In the genomic region with DNA sequence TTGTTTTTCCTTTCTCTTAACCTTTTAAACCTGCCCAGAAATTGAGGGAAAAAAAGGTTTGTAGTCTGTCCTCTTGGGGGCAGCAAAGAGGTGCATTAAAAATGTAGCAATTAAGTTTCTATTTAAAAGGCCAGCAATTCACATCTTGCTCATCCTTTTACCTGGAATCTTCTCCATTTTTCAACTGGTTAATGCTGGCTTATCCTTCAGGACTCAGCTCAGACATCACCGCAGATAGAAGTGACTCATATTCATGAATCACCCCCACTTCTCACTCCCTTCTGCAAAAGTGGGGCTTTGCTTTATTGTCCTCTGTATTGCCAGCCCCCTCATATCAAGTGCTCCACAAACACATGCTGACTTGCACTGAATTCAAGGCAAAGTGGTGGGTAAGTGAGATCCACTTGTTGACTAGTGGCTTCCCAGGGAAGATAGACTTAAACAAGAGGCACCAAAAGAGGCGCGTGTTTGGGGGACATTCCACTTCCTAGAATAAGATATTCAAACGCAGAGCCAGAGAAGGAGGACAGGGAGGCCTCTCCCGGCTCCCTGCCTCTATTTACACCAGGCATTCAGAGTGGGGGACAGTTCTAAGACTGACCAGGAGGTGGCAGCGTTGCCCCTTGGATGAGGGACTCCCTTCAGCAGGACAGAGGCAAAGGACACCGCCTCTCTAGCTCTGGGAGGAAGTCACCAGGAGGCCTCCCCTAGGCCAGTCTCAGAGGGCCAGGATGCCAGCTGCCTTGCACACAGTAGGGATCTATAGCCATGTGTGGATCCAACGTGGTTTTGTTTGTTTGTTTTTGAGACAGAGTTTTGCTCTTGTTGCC, we compare ENCODE assay signal across 9 cellular contexts. TPM values are rescaled to one million over a fixed set of nuclear protein-coding genes. Genes with fewer than 3 reads are reported as not detected.
DNase-seq lines count a peak whose midpoint lies in the region; ATAC-seq and TF ChIP-seq lines count a peak whose summit lies in the region.
"Had no signal": no experiment of that assay in that cellular context is flagged by ENCODE, and none has a peak within 500 bp of the region (broad histone marks: within the 10 kb centered on the region; RNA-seq: fewer than 3 reads in every experiment).

No MANE protein-coding gene starts in this region.

- DNase-seq in GM04503 (ENCODE audit: low read depth): peak; percentile 30
- peak; percentile 72 to 77 for DNase-seq in NCI-H2081 (lab: John Stamatoyannopoulos, UW)
- DNase-seq in UCSD-AML1 (lab: John Stamatoyannopoulos, UW; ENCODE audit: unreplicated experiment): peak; percentile 85
- DNase-seq in spleen: peak; percentile 93

- H3K9ac ChIP-seq in iPS-20b (ENCODE audit: low read depth, low read length): peak overlapping the region; percentile 38; the same call in 1 of the 2 replicates

- no peak overlapping the region for H3K4me3 ChIP-seq in iPS-20b (ENCODE audit: low read length)
- no peak overlapping the region for H3K4me3 ChIP-seq in spleen

- H3K9me3 Mint-ChIP-seq in brain: no peaks in the 10 kb centered on the region

- H3K4me1 Mint-ChIP-seq in brain: peaks cover 8% of the 10 kb centered on the region

- ATAC-seq in HG02678 (IDR thresholded peaks at IDR 0.05; ENCODE audit: unreplicated experiment): peak; percentile 72
- ATAC-seq in HG03025 (IDR thresholded peaks at IDR 0.05; ENCODE audit: low FRiP score, unreplicated experiment): no peak

- H3K27me3 ChIP-seq in iPS-20b (ENCODE audit: insufficient read depth, low read length) (no peaks in the 10 kb centered on the region), spleen (replicated peaks in 1 of 7) (no peaks in the 10 kb centered on the region)

- TF ChIP-seq POLR2A in spleen (IDR thresholded peaks at IDR 0.05): no peak

- H3K9me3 ChIP-seq in iPS-20b (ENCODE audit: insufficient read depth, low read depth, low read length): no peaks in the 10 kb centered on the region
- H3K9me3 ChIP-seq in spleen: no peaks in the 10 kb centered on the region

- peak overlapping the region; percentile 53 for H3K27ac ChIP-seq in iPS-20b (ENCODE audit: low read length)
- peak overlapping the region in 4 of 8 donors; percentile 49 to 74 (median 61) for H3K27ac ChIP-seq in spleen

- intact Hi-C loops in spleen (cut with DNase I; ENCODE audit: low total_unique reads): loop anchor here (5.0 kb wide), 1 partner anchor 313 kb away; no protein-coding TSS in a partner anchor

- WGBS in spleen, 5 donors: 6 to 15% (median 10%) methylated on average over 6 to 8 of the region's 8 CpGs

- H3K27me3 Mint-ChIP-seq in brain: no peaks in the 10 kb centered on the region

- peaks cover 12% of the 10 kb centered on the region for H3K4me1 ChIP-seq in iPS-20b (ENCODE audit: insufficient read depth, low read length)
- H3K4me1 ChIP-seq in spleen: peaks cover 4 to 37% (median 21%) of the 10 kb centered on the region in 6 donors

- H3K36me3 ChIP-seq in iPS-20b (ENCODE audit: insufficient read depth, low read depth, low read length) (no peaks in the 10 kb centered on the region), spleen (no peaks in the 10 kb centered on the region)

- H3K27ac Mint-ChIP-seq in brain: peak overlapping the region; percentile 25 to 81 (median 40)

- TF ChIP-seq CTCF in brain (conservative IDR thresholded peaks at IDR 0.05) (peak; percentile 90 to 92), spleen (IDR thresholded peaks at IDR 0.05 in 8 of 11, conservative IDR thresholded peaks at IDR 0.05 in 3 of 11) (peak; percentile 74 to 94 (median 87))

- no peak overlapping the region for H3K4me3 Mint-ChIP-seq in brain

- no peaks in the 10 kb centered on the region for H3K36me3 Mint-ChIP-seq in brain

RNA-seq across cellular contexts. Expression of a gene that starts 23.2 kb away (rescaled TPM):
- polyA plus RNA-seq in brain (ENCODE audit: insufficient read depth, low read depth, low replicate concordance) (not detected), spleen (not detected)
- total RNA-seq in spleen: under 1 TPM in 1 of 7 donors, not detected in 6; 0.26 TPM
- polyA plus RNA-seq: urinary bladder had no signal

Comparison
In these comparisons a context has a peak if more than half of its experiments do, and no peak if none do; other contexts are left out.
1. DNase-seq: peak in every context shown above with its lines; median percentile 93 in spleen; 85 in UCSD-AML1; 74 in NCI-H2081; 30 in GM04503.